In genomic region chr15:40846846-40847224, GRCh38 we compare ENCODE assay signal across 10 cellular contexts. TPM values are rescaled to one million over a fixed set of nuclear protein-coding genes. Genes with fewer than 3 reads are reported as not detected.
A peak's percentile ranks its signal among the peaks of the same experiment; 100 is the strongest.
DNase-seq lines count a peak whose midpoint lies in the region; ATAC-seq and TF ChIP-seq lines count a peak whose summit lies in the region.
"Had no signal": no experiment of that assay in that cellular context is flagged by ENCODE, and none has a peak within 500 bp of the region (broad histone marks: within the 10 kb centered on the region; RNA-seq: fewer than 3 reads in every experiment).

No MANE protein-coding gene starts in this region.

- no peak for TF ChIP-seq CTCF in OCI-LY3 (IDR thresholded peaks at IDR 0.05; ENCODE audit: low read depth, low read length)
- TF ChIP-seq CTCF in hepatocyte (IDR thresholded peaks at IDR 0.05; ENCODE audit: poor library complexity): no peak
- TF ChIP-seq CTCF in suprapubic skin (IDR thresholded peaks at IDR 0.05): no peak

- TF ChIP-seq EP300 in suprapubic skin (IDR thresholded peaks at IDR 0.05): no peak

- H4K20me1 ChIP-seq in OCI-LY3 (ENCODE audit: insufficient read depth, low read length) (no peaks in the 10 kb centered on the region), hepatocyte (ENCODE audit: insufficient read depth, poor library complexity, severe bottlenecking) (no peaks in the 10 kb centered on the region)

- peak; percentile 65 for DNase-seq in hepatocyte (ENCODE audit: low spot score)
- no peak for DNase-seq in suprapubic skin (ENCODE audit: low spot score in 2 of 2)
- DNase-seq in HuH-7 (ENCODE audit: low spot score): no peak
- no peak for DNase-seq in activated CD4-positive, alpha-beta T cell treated with anti-CD3 and anti-CD28 coated beads, Interleukin-2, amount 50 U/mL, for 1 hour
- DNase-seq in activated CD8-positive, alpha-beta memory T cell treated with anti-CD3 and anti-CD28 coated beads for 24 hours: no peak
- DNase-seq in NCI-H2227 (lab: John Stamatoyannopoulos, UW; ENCODE audit: unreplicated experiment): no peak
- DNase-seq: NCI-H1048 had no signal

- H3K4me1 ChIP-seq in OCI-LY3 (ENCODE audit: low read length) (peaks cover 19% of the 10 kb centered on the region), hepatocyte (ENCODE audit: insufficient read depth) (peaks cover 8% of the 10 kb centered on the region), suprapubic skin (peaks cover 51% of the 10 kb centered on the region)

- H2AFZ ChIP-seq in OCI-LY3 (ENCODE audit: low read depth, low read length) (peak overlapping the region; percentile 86), hepatocyte (no peak overlapping the region)

- no peaks in the 10 kb centered on the region for H3K36me3 ChIP-seq in OCI-LY3 (replicated peaks; ENCODE audit: low read depth, low read length)
- H3K36me3 ChIP-seq in hepatocyte (replicated peaks; ENCODE audit: insufficient read depth, low read depth): no peaks in the 10 kb centered on the region
- peaks cover 7% of the 10 kb centered on the region for H3K36me3 ChIP-seq in suprapubic skin

- no peak for TF ChIP-seq POLR2A in suprapubic skin (IDR thresholded peaks at IDR 0.05)

- H3K9me2 ChIP-seq in hepatocyte (replicated peaks; ENCODE audit: insufficient read depth): no peaks in the 10 kb centered on the region

- H3K9ac ChIP-seq in OCI-LY3 (ENCODE audit: low read length): peak overlapping the region; percentile 25; the same call in 1 of the 2 replicates

- H3K79me2 ChIP-seq in OCI-LY3 (ENCODE audit: low read length) (no peaks in the 10 kb centered on the region), hepatocyte (peaks cover 71% of the 10 kb centered on the region)

- no peaks in the 10 kb centered on the region for H3K9me3 ChIP-seq in OCI-LY3 (ENCODE audit: insufficient read depth, low read length)
- no peaks in the 10 kb centered on the region for H3K9me3 ChIP-seq in hepatocyte (ENCODE audit: low read depth)
- H3K9me3 ChIP-seq in suprapubic skin: no peaks in the 10 kb centered on the region

- peak overlapping the region; percentile 60 for H3K4me2 ChIP-seq in OCI-LY3 (ENCODE audit: low read length)
- peak overlapping the region; percentile 72 for H3K4me2 ChIP-seq in hepatocyte

- no peaks in the 10 kb centered on the region for H3K27me3 ChIP-seq in OCI-LY3 (ENCODE audit: low read depth, low read length)
- H3K27me3 ChIP-seq in hepatocyte: no peaks in the 10 kb centered on the region
- H3K27me3 ChIP-seq in suprapubic skin: no peaks in the 10 kb centered on the region

- ATAC-seq in GM21390 (IDR thresholded peaks at IDR 0.05; ENCODE audit: unreplicated experiment): peak; percentile 9

- no peak overlapping the region for H3K27ac ChIP-seq in OCI-LY3 (ENCODE audit: low read length)
- peak overlapping the region; percentile 97 for H3K27ac ChIP-seq in hepatocyte
- peak overlapping the region; percentile 90 for H3K27ac ChIP-seq in suprapubic skin

- peak overlapping the region; percentile 39; the same call in 1 of the 2 replicates for H3K4me3 ChIP-seq in OCI-LY3 (ENCODE audit: low read length)
- peak overlapping the region; percentile 2 for H3K4me3 ChIP-seq in hepatocyte
- H3K4me3 ChIP-seq in suprapubic skin: peak overlapping the region; percentile 58

RNA-seq across cellular contexts. Expression of gene SPINT1, which starts 3.0 kb away (rescaled TPM):
- total RNA-seq in hepatocyte (155 and 197 TPM in 2 replicates), suprapubic skin (100 to 1,000 TPM; 303 to 430 (median 372) TPM)
- polyA plus RNA-seq in hepatocyte: 233 and 252 TPM in 2 replicates

RNA-seq across cellular contexts. Expression of gene PPP1R14D, which starts 18.3 kb away (rescaled TPM):
- total RNA-seq in hepatocyte (0.24 TPM in 1 of 2 replicates, not detected in the other), suprapubic skin (not detected)
- polyA plus RNA-seq in hepatocyte: 0.47 TPM in 1 of 2 replicates, not detected in the other
- total RNA-seq: mononuclear cell had no signal

RNA-seq across cellular contexts. Expression of gene RHOV, which starts 27.2 kb away (rescaled TPM):
- total RNA-seq in hepatocyte (1.2 and 1.7 TPM in 2 replicates), suprapubic skin (10 to 100 TPM; 46.9 to 96.3 (median 79.7) TPM)
- polyA plus RNA-seq in hepatocyte: 5.7 and 6.1 TPM in 2 replicates
- total RNA-seq: mononuclear cell had no signal

RNA-seq across cellular contexts. Expression of gene DNAJC17, which starts 39.6 kb away (rescaled TPM):
- total RNA-seq in hepatocyte (18.3 and 36.5 TPM in 2 replicates), suprapubic skin (10 to 100 TPM; 20.4 to 40.2 (median 30.3) TPM)
- polyA plus RNA-seq in hepatocyte: 53.9 and 59.2 TPM in 2 replicates

RNA-seq across cellular contexts. Expression of gene ZFYVE19, which starts 39.9 kb away (rescaled TPM):
- 25.6 and 26.4 TPM in 2 replicates for total RNA-seq in hepatocyte
- 23.8 and 25.4 TPM in 2 replicates for polyA plus RNA-seq in hepatocyte
- 10 to 100 TPM; 33.3 to 57.1 (median 37.9) TPM for total RNA-seq in suprapubic skin

Comparison
In these comparisons a context has a peak if more than half of its experiments do, and no peak if none do; other contexts are left out.
1. H3K4me3 ChIP-seq: peak in every context shown above with its lines; median percentile 58 in suprapubic skin; 39 in OCI-LY3; 2 in hepatocyte.
2. RNA of gene RHOV, which starts 27.2 kb away (total RNA-seq): 46.9 to 96.3 TPM in suprapubic skin; 1.2 to 1.7 TPM in hepatocyte; every median in the first group is over 10 times any median in the second.